ENCODE assay signal across 1 cellular context in the genomic region with DNA sequence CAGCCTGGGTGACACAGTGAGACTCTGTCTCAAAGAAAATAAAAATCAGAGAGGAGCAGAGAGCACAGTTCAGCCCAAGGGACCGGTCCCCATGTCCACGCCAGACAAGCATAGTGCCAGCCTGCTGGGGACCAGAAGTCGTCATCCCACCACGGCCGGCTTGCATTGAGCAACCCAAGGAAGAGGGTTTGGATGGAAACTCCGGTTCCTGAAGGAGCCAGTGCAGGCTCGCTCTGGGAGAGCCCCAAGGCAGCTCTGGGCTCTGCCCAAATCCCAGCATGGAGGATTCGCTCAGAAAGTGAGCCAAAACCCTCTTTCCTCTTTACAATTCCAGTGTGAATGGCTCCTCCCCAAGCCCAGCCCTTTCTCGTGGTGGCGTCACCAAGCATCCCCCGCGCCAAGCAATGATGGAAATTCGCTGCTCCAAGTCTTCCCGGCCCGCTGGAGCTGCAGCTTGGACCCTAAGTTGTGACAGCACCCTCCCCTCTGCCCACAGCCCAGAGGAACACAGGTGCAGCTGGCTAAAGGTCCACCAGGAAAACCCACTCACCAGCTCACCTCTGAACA.
TF ChIP-seq lines count a peak whose summit lies in the region.

No MANE protein-coding gene starts in this region.

TF ChIP-seq in SK-N-SH treated with all-trans-retinoic acid at 6 μM for 48 hours, 23 proteins besides CTCF, POLR2A, EP300 and RAD21:
- no peak for TF ChIP-seq BACH2 (CRISPR knock-in tag; IDR thresholded peaks at IDR 0.05; ENCODE audit: borderline replicate concordance)
- TF ChIP-seq, protein P1, sequence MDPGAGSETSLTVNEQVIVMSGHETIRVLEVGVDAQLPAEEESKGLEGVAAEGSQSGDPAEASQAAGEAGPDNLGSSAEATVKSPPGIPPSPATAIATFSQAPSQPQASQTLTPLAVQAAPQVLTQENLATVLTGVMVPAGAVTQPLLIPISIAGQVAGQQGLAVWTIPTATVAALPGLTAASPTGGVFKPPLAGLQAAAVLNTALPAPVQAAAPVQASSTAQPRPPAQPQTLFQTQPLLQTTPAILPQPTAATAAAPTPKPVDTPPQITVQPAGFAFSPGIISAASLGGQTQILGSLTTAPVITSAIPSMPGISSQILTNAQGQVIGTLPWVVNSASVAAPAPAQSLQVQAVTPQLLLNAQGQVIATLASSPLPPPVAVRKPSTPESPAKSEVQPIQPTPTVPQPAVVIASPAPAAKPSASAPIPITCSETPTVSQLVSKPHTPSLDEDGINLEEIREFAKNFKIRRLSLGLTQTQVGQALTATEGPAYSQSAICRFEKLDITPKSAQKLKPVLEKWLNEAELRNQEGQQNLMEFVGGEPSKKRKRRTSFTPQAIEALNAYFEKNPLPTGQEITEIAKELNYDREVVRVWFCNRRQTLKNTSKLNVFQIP (CRISPR knock-in tag; IDR thresholded peaks at IDR 0.05; ENCODE audit: borderline replicate concordance, low read depth), result no peak
- TF ChIP-seq ARNTL (CRISPR knock-in tag; IDR thresholded peaks at IDR 0.05; ENCODE audit: borderline replicate concordance, low read depth), result no peak
- TF ChIP-seq ESRRG (CRISPR knock-in tag; IDR thresholded peaks at IDR 0.05), result no peak
- no peak for TF ChIP-seq TOX (CRISPR knock-in tag; IDR thresholded peaks at IDR 0.05; ENCODE audit: borderline replicate concordance)
- no peak for TF ChIP-seq ZNF565 (CRISPR knock-in tag; conservative IDR thresholded peaks at IDR 0.05; ENCODE audit: low read depth)
- TF ChIP-seq, protein P2, sequence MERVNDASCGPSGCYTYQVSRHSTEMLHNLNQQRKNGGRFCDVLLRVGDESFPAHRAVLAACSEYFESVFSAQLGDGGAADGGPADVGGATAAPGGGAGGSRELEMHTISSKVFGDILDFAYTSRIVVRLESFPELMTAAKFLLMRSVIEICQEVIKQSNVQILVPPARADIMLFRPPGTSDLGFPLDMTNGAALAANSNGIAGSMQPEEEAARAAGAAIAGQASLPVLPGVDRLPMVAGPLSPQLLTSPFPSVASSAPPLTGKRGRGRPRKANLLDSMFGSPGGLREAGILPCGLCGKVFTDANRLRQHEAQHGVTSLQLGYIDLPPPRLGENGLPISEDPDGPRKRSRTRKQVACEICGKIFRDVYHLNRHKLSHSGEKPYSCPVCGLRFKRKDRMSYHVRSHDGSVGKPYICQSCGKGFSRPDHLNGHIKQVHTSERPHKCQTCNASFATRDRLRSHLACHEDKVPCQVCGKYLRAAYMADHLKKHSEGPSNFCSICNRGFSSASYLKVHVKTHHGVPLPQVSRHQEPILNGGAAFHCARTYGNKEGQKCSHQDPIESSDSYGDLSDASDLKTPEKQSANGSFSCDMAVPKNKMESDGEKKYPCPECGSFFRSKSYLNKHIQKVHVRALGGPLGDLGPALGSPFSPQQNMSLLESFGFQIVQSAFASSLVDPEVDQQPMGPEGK (CRISPR knock-in tag; IDR thresholded peaks at IDR 0.05; ENCODE audit: borderline replicate concordance), result no peak
